Comparison of ENCODE assay signal across 11 cellular contexts in genomic region chr10:8344756-8345155, GRCh38.
"Had no signal": no experiment of that assay in that cellular context is flagged by ENCODE, and none has a peak within 500 bp of the region (broad histone marks: within the 10 kb centered on the region; RNA-seq: fewer than 3 reads in every experiment).

No MANE protein-coding gene starts in this region.

- H3K9me3 ChIP-seq: HAP-1 had no signal

- ATAC-seq: GM23338, HCT116 had no signal

- H2AFZ ChIP-seq: GM23248, GM23338 had no signal

- H3K27ac Mint-ChIP-seq: GM23338, H9, HFFc6 had no signal

- H3K4me2 ChIP-seq: GM23338 had no signal

- H3K27ac ChIP-seq: GM23248 had no signal

- H3K4me3 Mint-ChIP-seq: GM23338, H9, HFFc6 had no signal

- H3K9ac ChIP-seq: GM23248 had no signal

- H3K36me3 ChIP-seq: HAP-1 had no signal

- DNase-seq: GM23248, GOT3, H7, H9, HCEC 1CT, HFFc6 had no signal

- H3K4me3 ChIP-seq: GM23248, GM23338, HAP-1 had no signal

- H3K4me1 ChIP-seq: HAP-1 had no signal

- FAIRE-seq: H1, H54 had no signal
